Comparison of ENCODE assay signal across 8 cellular contexts in genomic region chr2:208040199-208041171, GRCh38. TPM values are rescaled to one million over a fixed set of nuclear protein-coding genes. Genes with fewer than 3 reads are reported as not detected.
DNase-seq lines count a peak whose midpoint lies in the region; ATAC-seq and TF ChIP-seq lines count a peak whose summit lies in the region.

No MANE protein-coding gene starts in this region.

- intact Hi-C loops in heart left ventricle (cut with DNase I), result loop anchor here in 8 of 10 donors (1.0 to 5.0 kb wide), 4 partner anchors 273 to 294 kb away; partner anchors contain the start of gene FZD5 (in 3 of the 8)

- no peaks in the 10 kb centered on the region for H3K4me1 Mint-ChIP-seq in activated naive CD8-positive, alpha-beta T cell treated with anti-CD3 and anti-CD28 coated beads, Interleukin-2, amount 10 ng/mL, durations not matched to agents 7 days and 5 days

- POLR2A ChIA-PET in activated naive CD8-positive, alpha-beta T cell treated with anti-CD3 and anti-CD28 coated beads, Interleukin-2, amount 10 ng/mL, durations not matched to agents 7 days and 5 days (lab: Charles Lee), result interaction anchor here (0.6 kb wide), 1 partner anchor 1274 kb away, joined by 3 read pairs; no protein-coding TSS in a partner anchor

- 42 to 50% (median 44%) methylated on average over 8 of the region's 8 CpGs for WGBS in heart left ventricle, 4 donors

- no peak for TF ChIP-seq POLR2A in heart left ventricle (IDR thresholded peaks at IDR 0.05)

- H3K27ac ChIP-seq in heart left ventricle, result peak overlapping the region in 1 of 12 donors; percentile 24

- H3K27me3 Mint-ChIP-seq in activated naive CD8-positive, alpha-beta T cell treated with anti-CD3 and anti-CD28 coated beads, Interleukin-2, amount 10 ng/mL, durations not matched to agents 7 days and 5 days, result peaks cover 15% of the 10 kb centered on the region

- H3K36me3 ChIP-seq in heart left ventricle, result no peaks in the 10 kb centered on the region

- no peaks in the 10 kb centered on the region for H3K4me1 ChIP-seq in heart left ventricle

- H3K27ac Mint-ChIP-seq in activated naive CD8-positive, alpha-beta T cell treated with anti-CD3 and anti-CD28 coated beads, Interleukin-2, amount 10 ng/mL, durations not matched to agents 7 days and 5 days, result no peak overlapping the region

- no peaks in the 10 kb centered on the region for H3K36me3 Mint-ChIP-seq in activated naive CD8-positive, alpha-beta T cell treated with anti-CD3 and anti-CD28 coated beads, Interleukin-2, amount 10 ng/mL, durations not matched to agents 7 days and 5 days

- TF ChIP-seq CTCF in heart left ventricle (IDR thresholded peaks at IDR 0.05), result peak; percentile 52 to 75 (median 62)

- no peak overlapping the region for H3K4me3 Mint-ChIP-seq in activated naive CD8-positive, alpha-beta T cell treated with anti-CD3 and anti-CD28 coated beads, Interleukin-2, amount 10 ng/mL, durations not matched to agents 7 days and 5 days

- no peaks in the 10 kb centered on the region for H3K9me3 ChIP-seq in heart left ventricle

- H3K27me3 ChIP-seq in heart left ventricle, result no peaks in the 10 kb centered on the region

- no peak overlapping the region for H3K4me3 ChIP-seq in Jurkat, Clone E6-1 (ENCODE audit: low read length)
- no peak overlapping the region for H3K4me3 ChIP-seq in heart left ventricle

- no peaks in the 10 kb centered on the region for H3K9me3 Mint-ChIP-seq in activated naive CD8-positive, alpha-beta T cell treated with anti-CD3 and anti-CD28 coated beads, Interleukin-2, amount 10 ng/mL, durations not matched to agents 7 days and 5 days

- ATAC-seq in GM21529 (IDR thresholded peaks at IDR 0.05; ENCODE audit: unreplicated experiment) (peak; percentile 88), heart left ventricle (peak; percentile 59 to 71 (median 70))
- ATAC-seq in activated naive CD8-positive, alpha-beta T cell treated with anti-CD3 and anti-CD28 coated beads, Interleukin-2, amount 10 ng/mL, durations not matched to agents 7 days and 5 days (ENCODE audit: low read depth), result peak; percentile 70

- DNase-seq in EL (peak; percentile 75), SKM-1 (lab: John Stamatoyannopoulos, UW; ENCODE audit: unreplicated experiment) (peak; percentile 50), heart left ventricle (peak; percentile 46 to 74 (median 61)), pulmonary artery endothelial cell (ENCODE audit: low read depth, low spot score) (peak; percentile 30), cortex of kidney (lab: John Stamatoyannopoulos, UW) (no peak)
- DNase-seq in Jurkat, Clone E6-1 (ENCODE audit: low read depth, low spot score), result peak; percentile 63
- DNase-seq in activated naive CD8-positive, alpha-beta T cell treated with anti-CD3 and anti-CD28 coated beads, Interleukin-2, amount 10 ng/mL, durations not matched to agents 7 days and 5 days, result peak; percentile 66

RNA-seq across cellular contexts. Expression of gene PLEKHM3, which starts 15.2 kb away (rescaled TPM):
- polyA plus RNA-seq in Jurkat, Clone E6-1 (2012; ENCODE audit: insufficient read depth, insufficient read length), result 2.5 TPM
- total RNA-seq in activated naive CD8-positive, alpha-beta T cell treated with anti-CD3 and anti-CD28 coated beads, Interleukin-2, amount 10 ng/mL, durations not matched to agents 7 days and 5 days, result 1 to 10 TPM; 8.7 to 9.5 TPM
- total RNA-seq in heart left ventricle (10 to 100 TPM; 10.3 to 28.3 (median 17.4) TPM), pulmonary artery endothelial cell (7.2 and 11.4 TPM in 2 replicates)
- polyA plus RNA-seq in heart left ventricle, result 1 to 10 TPM; 5.2 to 7.3 TPM
